Comparison of ENCODE assay signal across 23 cellular contexts in the genomic region with DNA sequence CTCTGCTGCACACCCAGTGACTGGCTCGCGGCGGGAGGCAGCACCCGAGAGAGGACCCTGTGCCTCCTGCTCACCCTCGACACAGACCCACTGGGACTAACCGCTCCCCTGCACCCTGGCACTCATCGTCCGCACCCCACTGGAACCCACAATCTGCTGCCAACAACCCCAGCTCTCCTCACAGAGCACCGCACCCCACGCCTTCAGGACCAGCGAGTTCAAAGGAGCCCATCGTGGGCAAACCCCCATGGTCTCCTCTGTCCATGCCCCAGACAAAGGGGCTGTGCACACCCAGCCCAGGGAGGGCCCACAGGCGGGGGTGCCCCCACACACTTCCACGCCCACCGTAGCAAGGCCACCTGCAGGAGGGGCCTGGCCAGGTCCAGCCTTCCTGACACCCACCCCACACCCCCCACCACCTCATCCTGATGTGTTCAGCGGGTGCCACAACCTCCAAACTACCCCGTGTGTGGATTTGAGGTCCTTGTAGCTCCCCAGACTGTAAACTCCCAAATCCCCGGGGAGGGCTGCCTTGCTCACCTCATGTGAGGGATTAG. TPM values are rescaled to one million over a fixed set of nuclear protein-coding genes. Genes with fewer than 3 reads are reported as not detected.
A peak's percentile ranks its signal among the peaks of the same experiment; 100 is the strongest.
DNase-seq lines count a peak whose midpoint lies in the region; ATAC-seq, FAIRE-seq and TF ChIP-seq lines count a peak whose summit lies in the region.
"Had no signal": no experiment of that assay in that cellular context is flagged by ENCODE, and none has a peak within 500 bp of the region (broad histone marks: within the 10 kb centered on the region; RNA-seq: fewer than 3 reads in every experiment).

No MANE protein-coding gene starts in this region.

- H2AFZ ChIP-seq in HepG2 (ENCODE audit: low read length) (no peak overlapping the region), neuronal stem cell (ENCODE audit: low read length) (no peak overlapping the region)

- peak overlapping the region; percentile 87 for H2BK5ac ChIP-seq in neuronal stem cell (ENCODE audit: low read length)

- DNase-seq in right lobe of liver: peak in 2 of 3 donors; percentile 39 to 41
- DNase-seq in HepG2 (ENCODE audit: low spot score): no peak
- DNase-seq in esophagus muscularis mucosa (ENCODE audit: extremely low spot score): peak; percentile 87
- DNase-seq in neuronal stem cell (ENCODE audit: low spot score): no peak
- DNase-seq in uterus: peak; percentile 5 to 9
- no peak for DNase-seq in NCI-H1436 treated with DMSO at 0.1 percent for 48 hours (lab: John Stamatoyannopoulos, UW)
- no peak for DNase-seq in mesothelial cell of epicardium (ENCODE audit: low spot score in 2 of 2, unreplicated experiment in 2 of 2)
- DNase-seq: activated CD4-positive, alpha-beta T cell treated with anti-CD3 and anti-CD28 coated beads for 36 hours; DMS79; mesenchymal stem cell; NCI-H2029 treated with DMSO at 0.1 percent for 48 hours; NCI-H510A; RPMI8226; stimulated activated CD4-positive, alpha-beta T cell treated with anti-CD3 and anti-CD28 coated beads, Interleukin-12 subunit alpha, Interleukin-12 subunit beta, amount 100 ng/mL, for 4 hours had no signal

- H3K27ac Mint-ChIP-seq in mesothelial cell of epicardium: no peak overlapping the region
- H3K27ac Mint-ChIP-seq: activated CD4-positive, alpha-beta T cell treated with anti-CD3 and anti-CD28 coated beads for 36 hours; activated naive CD4-positive, alpha-beta T cell treated with anti-CD3 and anti-CD28 coated beads, Interleukin-2, amount 50 U/mL, for 24 hours; nephron had no signal

- H3K9me3 ChIP-seq in right lobe of liver (no peaks in the 10 kb centered on the region), HepG2 (ENCODE audit: low read length) (no peaks in the 10 kb centered on the region), esophagus muscularis mucosa (peaks cover 0 to 8% (median 0%) of the 10 kb centered on the region in 4 donors), neuronal stem cell (replicated peaks in 1 of 2; ENCODE audit: control insufficient read depth in 2 of 2, insufficient read depth in 1 of 2, low read depth in 1 of 2, low read length in 2 of 2) (no peaks in the 10 kb centered on the region), uterus (no peaks in the 10 kb centered on the region)
- H3K9me3 ChIP-seq: ascending aorta, thoracic aorta had no signal

- H3K27ac ChIP-seq in right lobe of liver: no peak overlapping the region
- H3K27ac ChIP-seq in HepG2 (ENCODE audit: extremely low read length, insufficient read depth, low read length): no peak overlapping the region
- no peak overlapping the region for H3K27ac ChIP-seq in esophagus muscularis mucosa (replicated peaks in 1 of 4)
- no peak overlapping the region for H3K27ac ChIP-seq in neuronal stem cell (replicated peaks; ENCODE audit: low read length)
- H3K27ac ChIP-seq in uterus: no peak overlapping the region
- H3K27ac ChIP-seq: ascending aorta, thoracic aorta had no signal

- CTCF ChIA-PET in HepG2 (lab: Yijun Ruan, JAX; ENCODE audit: low intra/inter-chr PET ratio, low total read pairs): no interaction called here

- H3K4me1 ChIP-seq in right lobe of liver (no peaks in the 10 kb centered on the region), HepG2 (ENCODE audit: insufficient read depth, low read length) (peaks cover 12% of the 10 kb centered on the region), esophagus muscularis mucosa (peaks cover 0 to 6% (median 0%) of the 10 kb centered on the region in 4 donors), neuronal stem cell (ENCODE audit: control insufficient read depth in 2 of 2, insufficient read depth in 1 of 2, low read depth in 1 of 2, low read length in 2 of 2) (peaks cover 0 to 13% of the 10 kb centered on the region in 2 donors), uterus (no peaks in the 10 kb centered on the region)
- H3K4me1 ChIP-seq: ascending aorta had no signal

- H2BK120ac ChIP-seq in neuronal stem cell (ENCODE audit: low read depth, low read length): no peak overlapping the region

- H3K36me3 Mint-ChIP-seq in mesothelial cell of epicardium: no peaks in the 10 kb centered on the region
- H3K36me3 Mint-ChIP-seq: activated naive CD4-positive, alpha-beta T cell treated with anti-CD3 and anti-CD28 coated beads, Interleukin-2, amount 50 U/mL, for 24 hours; CD8-positive, alpha-beta memory T cell had no signal

- H3K4me2 ChIP-seq in HepG2 (ENCODE audit: low read depth, low read length): no peak overlapping the region
- H3K4me2 ChIP-seq in neuronal stem cell (ENCODE audit: insufficient read depth, low read length, poor library complexity, severe bottlenecking): no peak overlapping the region

- WGBS in right lobe of liver (ENCODE audit: insufficient coverage, low coverage, low lambda C conversion rate, missing lambda C conversion rate): 100% methylated on average over 1 of the region's 18 CpGs
- WGBS in HepG2 (ENCODE audit: low lambda C conversion rate): 22% methylated on average over 6 of the region's 18 CpGs
- 91% methylated on average over 13 of the region's 18 CpGs for WGBS in esophagus muscularis mucosa
- WGBS in neuronal stem cell (ENCODE audit: extremely low coverage in 2 of 2, insufficient read length in 2 of 2, insufficient replicate concordance in 1 of 2), 2 donors: no CpG with 5 or more reads among the region's 18 CpGs

- H4K91ac ChIP-seq in neuronal stem cell (ENCODE audit: low read depth, low read length, poor library complexity): no peak overlapping the region

- no peak overlapping the region for H2BK15ac ChIP-seq in neuronal stem cell (ENCODE audit: low read length)

- no peak for TF ChIP-seq RAD21 in HepG2 (CRISPR knock-in tag; IDR thresholded peaks at IDR 0.05)

- H3K36me3 ChIP-seq in right lobe of liver: no peaks in the 10 kb centered on the region
- no peaks in the 10 kb centered on the region for H3K36me3 ChIP-seq in HepG2 (replicated peaks in 1 of 2; ENCODE audit: control insufficient read depth in 1 of 2, insufficient read depth in 2 of 2, low read length in 2 of 2)
- H3K36me3 ChIP-seq in esophagus muscularis mucosa: no peaks in the 10 kb centered on the region
- H3K36me3 ChIP-seq in neuronal stem cell (replicated peaks in 1 of 2; ENCODE audit: control insufficient read depth in 2 of 2, insufficient read depth in 2 of 2, low read length in 2 of 2): no peaks in the 10 kb centered on the region
- no peaks in the 10 kb centered on the region for H3K36me3 ChIP-seq in uterus
- H3K36me3 ChIP-seq: ascending aorta, thoracic aorta had no signal

- no peak overlapping the region for H3K4ac ChIP-seq in neuronal stem cell (ENCODE audit: low read length)

- POLR2A ChIA-PET in HepG2 (lab: Yijun Ruan, JAX): no interaction called here

- TF ChIP-seq CTCF in right lobe of liver (IDR thresholded peaks at IDR 0.05) (no peak), HepG2 (CRISPR knock-in tag; IDR thresholded peaks at IDR 0.05) (no peak), esophagus muscularis mucosa (IDR thresholded peaks at IDR 0.05) (no peak), uterus (IDR thresholded peaks at IDR 0.05) (no peak), mesothelial cell of epicardium (IDR thresholded peaks at IDR 0.05; ENCODE audit: unreplicated experiment) (no peak)

- no peaks in the 10 kb centered on the region for H3K9me3 Mint-ChIP-seq in mesothelial cell of epicardium
- H3K9me3 Mint-ChIP-seq: activated naive CD4-positive, alpha-beta T cell treated with anti-CD3 and anti-CD28 coated beads, Interleukin-2, amount 50 U/mL, for 24 hours; CD8-positive, alpha-beta memory T cell; nephron had no signal

- peak overlapping the region; percentile 16 for H2BK12ac ChIP-seq in neuronal stem cell (ENCODE audit: low read length)

- no peak for FAIRE-seq in HepG2 (lab: Jason Lieb, UNC)
- FAIRE-seq: endometrium, islet of Langerhans had no signal

- H3K27me3 ChIP-seq in right lobe of liver (no peaks in the 10 kb centered on the region), HepG2 (ENCODE audit: control insufficient read depth in 1 of 2, insufficient read depth in 2 of 2, low read length in 2 of 2) (peaks cover 11 to 20% of the 10 kb centered on the region in 2 experiments; a peak in 4 of 5 replicates), esophagus muscularis mucosa (peaks cover 0 to 22% (median 0%) of the 10 kb centered on the region in 4 donors), neuronal stem cell (ENCODE audit: control insufficient read depth in 3 of 3, insufficient read depth in 3 of 3, low read depth in 1 of 3, low read length in 3 of 3) (peaks cover 0 to 3% (median 2%) of the 10 kb centered on the region in 3 experiments), uterus (no peaks in the 10 kb centered on the region)
- H3K27me3 ChIP-seq: ascending aorta had no signal

- no peak overlapping the region for H3K9ac ChIP-seq in HepG2 (ENCODE audit: insufficient read depth, low read depth, low read length)
- H3K9ac ChIP-seq in neuronal stem cell (ENCODE audit: low read depth, low read length, poor library complexity): no peak overlapping the region

- H3K4me1 Mint-ChIP-seq in mesothelial cell of epicardium: peaks cover 3% of the 10 kb centered on the region
- H3K4me1 Mint-ChIP-seq: activated naive CD4-positive, alpha-beta T cell treated with anti-CD3 and anti-CD28 coated beads, Interleukin-2, amount 50 U/mL, for 24 hours; nephron had no signal

- H3K4me3 ChIP-seq in right lobe of liver (no peak overlapping the region), HepG2 (replicated peaks in 1 of 3; ENCODE audit: insufficient read depth in 1 of 3, low read depth in 2 of 3, low read length in 3 of 3) (no peak overlapping the region), esophagus muscularis mucosa (no peak overlapping the region), neuronal stem cell (ENCODE audit: low read length in 2 of 2) (no peak overlapping the region), uterus (no peak overlapping the region)
- H3K4me3 ChIP-seq: ascending aorta, K562, thoracic aorta had no signal

- in situ Hi-C loops in HepG2 (cut with HindIII; ENCODE audit: extremely low pct_ligation_motif_present, low pct_unique_long_range_greater_than_20kb): no loop called here

- no peak for TF ChIP-seq EP300 in HepG2 (IDR thresholded peaks at IDR 0.05; ENCODE audit: low read depth in 2 of 2, low read length in 2 of 2)
- no peak for TF ChIP-seq EP300 in HepG2 (CRISPR knock-in tag; IDR thresholded peaks at IDR 0.05; ENCODE audit: borderline replicate concordance)
- TF ChIP-seq EP300 in esophagus muscularis mucosa (IDR thresholded peaks at IDR 0.05): no peak

- H3K4me3 Mint-ChIP-seq in mesothelial cell of epicardium: no peak overlapping the region
- H3K4me3 Mint-ChIP-seq: activated CD4-positive, alpha-beta T cell treated with anti-CD3 and anti-CD28 coated beads for 36 hours; activated naive CD4-positive, alpha-beta T cell treated with anti-CD3 and anti-CD28 coated beads, Interleukin-2, amount 50 U/mL, for 24 hours; CD8-positive, alpha-beta memory T cell; nephron had no signal

- H3K23ac ChIP-seq in neuronal stem cell (ENCODE audit: low read depth, low read length, poor library complexity): peak overlapping the region; percentile 85

- peak overlapping the region; percentile 38 for H3K14ac ChIP-seq in neuronal stem cell (ENCODE audit: low read length)

- intact Hi-C loops in right lobe of liver (cut with DNase I) (no loop called here), HepG2 (cut with micrococcal nuclease; ENCODE audit: unreplicated experiment) (no loop called here), esophagus muscularis mucosa (cut with DNase I) (no loop called here), uterus (cut with DNase I; ENCODE audit: low total_unique reads) (no loop called here)

- no peaks in the 10 kb centered on the region for H4K20me1 ChIP-seq in HepG2 (ENCODE audit: insufficient read depth, low read length)

- H3K27me3 Mint-ChIP-seq in mesothelial cell of epicardium (ENCODE audit: low read depth): peaks cover 20% of the 10 kb centered on the region
- H3K27me3 Mint-ChIP-seq: activated CD4-positive, alpha-beta T cell treated with anti-CD3 and anti-CD28 coated beads for 36 hours; activated naive CD4-positive, alpha-beta T cell treated with anti-CD3 and anti-CD28 coated beads, Interleukin-2, amount 50 U/mL, for 24 hours had no signal

- no peak for TF ChIP-seq POLR2A in right lobe of liver (IDR thresholded peaks at IDR 0.05)
- no peak for TF ChIP-seq POLR2A in HepG2 (IDR thresholded peaks at IDR 0.05; ENCODE audit: insufficient read depth in 1 of 2, low read depth in 2 of 2, low read length in 2 of 2)
- TF ChIP-seq POLR2A in esophagus muscularis mucosa (IDR thresholded peaks at IDR 0.05; ENCODE audit: low read depth): no peak
- TF ChIP-seq POLR2A in uterus (IDR thresholded peaks at IDR 0.05): no peak

- no TSS peak for BruUV-seq in HepG2 (replicated peaks; lab: Mats Ljungman, UMichigan)

- H3K79me2 ChIP-seq in HepG2 (ENCODE audit: insufficient read depth, low read length): no peaks in the 10 kb centered on the region

- peak overlapping the region; percentile 71 for H3K18ac ChIP-seq in neuronal stem cell (ENCODE audit: low read length)

- no peak for ATAC-seq in right lobe of liver
- ATAC-seq in HepG2: no peak
- no peak for ATAC-seq in GM21381 (IDR thresholded peaks at IDR 0.05; ENCODE audit: unreplicated experiment)
- ATAC-seq: activated CD4-positive, alpha-beta T cell treated with anti-CD3 and anti-CD28 coated beads for 36 hours; K562 had no signal

- no peak overlapping the region for H4K8ac ChIP-seq in neuronal stem cell (ENCODE audit: low read depth, low read length)

- H2AK5ac ChIP-seq in neuronal stem cell (ENCODE audit: low read depth, low read length): peak overlapping the region; percentile 10

- H3K79me1 ChIP-seq in neuronal stem cell (ENCODE audit: low read depth, low read length): no peaks in the 10 kb centered on the region

RNA-seq across cellular contexts. Expression of a gene that starts 14.0 kb away (rescaled TPM):
- total RNA-seq in right lobe of liver: under 1 TPM; 0.05 to 0.30 (median 0.12) TPM
- 0.20 and 0.39 TPM in 2 replicates for total RNA-seq in HepG2 (2016; rRNA removed; fragmentation: Illumina TruSeq; extraction: Trizol)
- 0.61 TPM in 1 of 2 replicates, not detected in the other for total RNA-seq in HepG2 (2016; cell fraction: cytosol; rRNA removed; fragmentation: Illumina TruSeq; extraction: Trizol; ENCODE audit: low read depth)
- 0.11 and 0.51 TPM in 2 replicates for total RNA-seq in HepG2 (2016; cell fraction: insoluble cytoplasmic fraction; rRNA removed; fragmentation: Illumina TruSeq; extraction: Trizol)
- 0.28 and 0.45 TPM in 2 replicates for total RNA-seq in HepG2 (2016; cell fraction: membrane; rRNA removed; fragmentation: Illumina TruSeq; extraction: Trizol)
- 0.31 TPM in 1 of 2 replicates, not detected in the other for total RNA-seq in HepG2 (2016; cell fraction: nucleus; rRNA removed; fragmentation: Illumina TruSeq; extraction: Trizol)
- polyA plus RNA-seq in HepG2 (2011; rRNA removed): 0.14 and 0.41 TPM in 2 replicates
- 0.23 and 0.33 TPM in 2 replicates for polyA plus RNA-seq in HepG2 (2011; cell fraction: cytosol; rRNA removed)
- polyA plus RNA-seq in HepG2 (2011; cell fraction: nucleus; rRNA removed): 0.34 and 0.90 TPM in 2 replicates
- polyA plus RNA-seq in HepG2 (2012): 0.04 and 0.09 TPM in 2 replicates
- 0.08 and 0.25 TPM in 2 replicates for polyA plus RNA-seq in HepG2 (2016; cell fraction: cytosol; fragmentation: Illumina TruSeq; extraction: Trizol; ENCODE audit: low read depth)
- 0.42 and 0.59 TPM in 2 replicates for polyA plus RNA-seq in HepG2 (2016; cell fraction: insoluble cytoplasmic fraction; fragmentation: Illumina TruSeq; extraction: Trizol; ENCODE audit: low read depth)
- polyA plus RNA-seq in HepG2 (2016; cell fraction: membrane; fragmentation: Illumina TruSeq; extraction: Trizol; ENCODE audit: low read depth): 0.24 and 0.30 TPM in 2 replicates
- polyA plus RNA-seq in HepG2 (2016; cell fraction: nucleus; fragmentation: Illumina TruSeq; extraction: Trizol; ENCODE audit: insufficient read depth, low read depth): 0.36 and 0.65 TPM in 2 replicates
- 0.10 and 0.72 TPM in 2 replicates for polyA minus RNA-seq in HepG2 (2011; rRNA and poly(A)+ RNA removed; ENCODE audit: low replicate concordance)
- not detected in 2 replicates for polyA minus RNA-seq in HepG2 (2011; cell fraction: cytosol; rRNA and poly(A)+ RNA removed)
- 0.75 TPM in 1 of 2 replicates, not detected in the other for polyA minus RNA-seq in HepG2 (2011; cell fraction: nucleus; rRNA and poly(A)+ RNA removed)
- total RNA-seq in esophagus muscularis mucosa: 1 to 10 TPM in 2 of 4 donors, under 1 TPM in 2; 0.42 to 7.1 (median 1.0) TPM
- 3.5 TPM for polyA plus RNA-seq in neuronal stem cell (2013, experiment 1 of 2)
- 3.6 TPM for polyA plus RNA-seq in neuronal stem cell (2013, experiment 2 of 2)
- 1 to 10 TPM in 2 of 4 donors, under 1 TPM in 1, not detected in 1; under 0.01 to 3.5 (median 2.8) TPM for total RNA-seq in uterus
- 1.5 to 1.6 TPM (median 1.5 TPM) in 3 replicates for total RNA-seq in mesothelial cell of epicardium
- total RNA-seq: ascending aorta, thoracic aorta had no signal

Comparison
In these comparisons a context has a peak if more than half of its experiments do, and no peak if none do; other contexts are left out.
1. DNase-seq: peak in right lobe of liver (2 of 3), esophagus muscularis mucosa (single experiment) and uterus (2 of 2); none in HepG2 (single experiment), neuronal stem cell (single experiment), NCI-H1436 treated with DMSO at 0.1 percent for 48 hours (single experiment) and mesothelial cell of epicardium (0 of 2).